In genomic region chr12:45990468-45991288, GRCh38 we compare ENCODE assay signal across 8 cellular contexts. TPM values are rescaled to one million over a fixed set of nuclear protein-coding genes. Genes with fewer than 3 reads are reported as not detected.
A peak's percentile ranks its signal among the peaks of the same experiment; 100 is the strongest.
DNase-seq lines count a peak whose midpoint lies in the region; ATAC-seq, FAIRE-seq and TF ChIP-seq lines count a peak whose summit lies in the region.

TSS of gene SCAF11 (minus strand) at chr12:45990574. CDS start at chr12:45964167, 26,407 bp downstream.

- FAIRE-seq in G401.6 (lab: Jason Lieb, UNC): peak; percentile 97

- H2AK5ac ChIP-seq in H9 (ENCODE audit: insufficient read length, low read length): no peak within 1 kb of the TSS

- H4K8ac ChIP-seq in H9 (replicated peaks; ENCODE audit: insufficient read length, low read depth, low read length): no peak within 1 kb of the TSS

- no CpG with 5 or more reads among the region's 54 CpGs for WGBS in H9 (ENCODE audit: extremely low coverage, insufficient read length, low lambda C conversion rate)

- H2AFZ ChIP-seq in H9 (ENCODE audit: low read length): no peak within 1 kb of the TSS

- TF ChIP-seq CTCF in H9 (conservative IDR thresholded peaks at IDR 0.05) (peak; percentile 91), fibroblast of pulmonary artery (IDR thresholded peaks at IDR 0.05; ENCODE audit: low read length, missing control alignments) (peak; percentile 89)

- peak within 1 kb of the TSS; percentile 74 for H3K9ac ChIP-seq in H9 (ENCODE audit: extremely low read depth, insufficient read length, low read length)

- peak within 1 kb of the TSS; percentile 77 for H3K4me2 ChIP-seq in H9 (ENCODE audit: insufficient read depth, insufficient read length, low read length)

- peaks cover 11% of the 10 kb centered on the region for H3K23me2 ChIP-seq in H9 (ENCODE audit: insufficient read length, low read depth, low read length, poor library complexity, severe bottlenecking)

- H3K27ac Mint-ChIP-seq in H9: peak within 1 kb of the TSS; percentile 95 to 99 (median 98)
- peak within 1 kb of the TSS; percentile 98 to 99 for H3K27ac Mint-ChIP-seq in natural killer cell treated with Interleukin-12 subunit alpha and Interleukin-12 subunit beta and Interleukin-15 and Interleukin-18, amount 100 ng/mL, for 72 hours

- no peak within 1 kb of the TSS for H3K56ac ChIP-seq in H9 (ENCODE audit: insufficient read length, low read depth, low read length)

- no peaks in the 10 kb centered on the region for H4K20me1 ChIP-seq in H9 (ENCODE audit: control insufficient read depth, insufficient read depth, insufficient read length)

- H4K5ac ChIP-seq in H9 (ENCODE audit: insufficient read length, low read depth, low read length): peak within 1 kb of the TSS; percentile 13

- peak within 1 kb of the TSS; percentile 98 for H3K14ac ChIP-seq in H9 (ENCODE audit: insufficient read depth, low read length)

- peak within 1 kb of the TSS; percentile 47 for H3T11ph ChIP-seq in H9 (ENCODE audit: low read length)

- peak within 1 kb of the TSS; percentile 42 for H3K27ac ChIP-seq in H9 (ENCODE audit: insufficient read length, low read depth, low read length)

- H3K79me1 ChIP-seq in H9 (ENCODE audit: insufficient read depth, low read depth, low read length, poor library complexity, severe bottlenecking): peaks cover 4% of the 10 kb centered on the region

- no peak within 1 kb of the TSS for H4K91ac ChIP-seq in H9 (ENCODE audit: insufficient read length, low read depth, low read length)

- no peak within 1 kb of the TSS for H3K23ac ChIP-seq in H9 (ENCODE audit: insufficient read length, low read depth, low read length)

- H2BK20ac ChIP-seq in H9 (ENCODE audit: low read depth, low read length, poor library complexity, severe bottlenecking): no peak within 1 kb of the TSS

- peak within 1 kb of the TSS; percentile 93 to 95 for H3K4me3 Mint-ChIP-seq in H9
- H3K4me3 Mint-ChIP-seq in natural killer cell treated with Interleukin-12 subunit alpha and Interleukin-12 subunit beta and Interleukin-15 and Interleukin-18, amount 100 ng/mL, for 72 hours: peak within 1 kb of the TSS; percentile 94

- peaks cover 13% of the 10 kb centered on the region in 2 experiments; a peak in 4 of 5 replicates for H3K9me3 Mint-ChIP-seq in H9
- no peaks in the 10 kb centered on the region for H3K9me3 Mint-ChIP-seq in natural killer cell treated with Interleukin-12 subunit alpha and Interleukin-12 subunit beta and Interleukin-15 and Interleukin-18, amount 100 ng/mL, for 72 hours

- ATAC-seq in natural killer cell treated with Interleukin-12 subunit alpha and Interleukin-12 subunit beta and Interleukin-15 and Interleukin-18, amount 100 ng/mL, for 72 hours: peak; percentile 93
- peak; percentile 91 for ATAC-seq in stimulated activated naive CD8-positive, alpha-beta T cell treated with anti-CD3 and anti-CD28 coated beads, Interleukin-15, Interleukin-2, amounts not matched to agents 100 U/mL and 50 U/mL, for 24 hours

- no peak within 1 kb of the TSS; the same call in 1 of the 2 replicates for H3K4ac ChIP-seq in H9 (ENCODE audit: low read depth, low read length)

- no peak within 1 kb of the TSS for H2BK12ac ChIP-seq in H9 (ENCODE audit: insufficient read length, low read depth, low read length)

- H3K4me3 ChIP-seq in fibroblast of pulmonary artery (replicated peaks; ENCODE audit: low read depth, low read length): peak within 1 kb of the TSS; percentile 95

- H3K4me1 ChIP-seq in H9 (ENCODE audit: insufficient read depth, low read length): no peaks in the 10 kb centered on the region; the same call in 1 of the 2 replicates

- H3K79me2 ChIP-seq in H9 (ENCODE audit: insufficient read depth, low read length): peaks cover 11% of the 10 kb centered on the region; the same call in 1 of the 2 replicates

- H3K36me3 Mint-ChIP-seq in H9 (ENCODE audit: insufficient read depth in 1 of 3, low read depth in 3 of 3): peaks cover 15 to 24% (median 15%) of the 10 kb centered on the region in 3 experiments
- peaks cover 16% of the 10 kb centered on the region for H3K36me3 Mint-ChIP-seq in natural killer cell treated with Interleukin-12 subunit alpha and Interleukin-12 subunit beta and Interleukin-15 and Interleukin-18, amount 100 ng/mL, for 72 hours

- peak within 1 kb of the TSS; percentile 93 for H3K18ac ChIP-seq in H9 (ENCODE audit: insufficient read length, low read depth, low read length)

- no peaks in the 10 kb centered on the region for H3K9me3 ChIP-seq in H9 (ENCODE audit: control insufficient read depth, low read depth, low read length)

- DNase-seq in H9 (peak; percentile 100), M059J (ENCODE audit: low read depth) (peak; percentile 99), SHP77 (lab: John Stamatoyannopoulos, UW) (peak; percentile 98 to 99), fibroblast of pulmonary artery (ENCODE audit: low read depth) (peak; percentile 100)
- peak; percentile 100 for DNase-seq in activated effector memory CD4-positive, alpha-beta T cell treated with Interleukin-2 at 50 U/mL for 16 hours
- DNase-seq in natural killer cell treated with Interleukin-12 subunit alpha and Interleukin-12 subunit beta and Interleukin-15 and Interleukin-18, amount 100 ng/mL, for 72 hours (ENCODE audit: low spot score): peak; percentile 100
- peak; percentile 100 for DNase-seq in stimulated activated naive CD8-positive, alpha-beta T cell treated with anti-CD3 and anti-CD28 coated beads, Interleukin-15, Interleukin-2, amounts not matched to agents 100 U/mL and 50 U/mL, for 24 hours

- no peaks in the 10 kb centered on the region for H3K27me3 ChIP-seq in H9 (ENCODE audit: insufficient read depth, low read length)

- H3K27me3 Mint-ChIP-seq in H9 (ENCODE audit: low read depth): peaks cover 2% of the 10 kb centered on the region; the same call in 1 of the 2 replicates
- H3K27me3 Mint-ChIP-seq in natural killer cell treated with Interleukin-12 subunit alpha and Interleukin-12 subunit beta and Interleukin-15 and Interleukin-18, amount 100 ng/mL, for 72 hours: no peaks in the 10 kb centered on the region

- H2BK120ac ChIP-seq in H9 (ENCODE audit: low read depth, low read length, poor library complexity, severe bottlenecking): peak within 1 kb of the TSS; percentile 40

- H3K4me1 Mint-ChIP-seq in H9: peaks cover 33 to 39% of the 10 kb centered on the region in 2 experiments
- peaks cover 34 to 47% of the 10 kb centered on the region in 2 donors for H3K4me1 Mint-ChIP-seq in natural killer cell treated with Interleukin-12 subunit alpha and Interleukin-12 subunit beta and Interleukin-15 and Interleukin-18, amount 100 ng/mL, for 72 hours (ENCODE audit: low read depth in 2 of 2)

- no peak within 1 kb of the TSS for H2BK15ac ChIP-seq in H9 (ENCODE audit: low read depth, low read length)

- H2BK5ac ChIP-seq in H9 (ENCODE audit: insufficient read length, low read length): no peak within 1 kb of the TSS

RNA-seq across cellular contexts. Expression of gene SCAF11, which starts in this region (rescaled TPM):
- 85.0 and 90.8 TPM in 2 replicates for total RNA-seq in H9 (2021)
- total RNA-seq in M059J (2014; rRNA removed; shearing (Covaris generic)): 65.2 and 69.8 TPM in 2 replicates
- 100 to 1,000 TPM; 106 to 117 TPM for total RNA-seq in natural killer cell treated with Interleukin-12 subunit alpha and Interleukin-12 subunit beta and Interleukin-15 and Interleukin-18, amount 100 ng/mL, for 72 hours

Comparison
In these comparisons a context has a peak if more than half of its experiments do, and no peak if none do; other contexts are left out.
1. Peak in every context shown above with its lines: DNase-seq, ATAC-seq, H3K4me3 ChIP-seq and H3K27ac ChIP-seq.